ENCODE assay signal across 8 cellular contexts in the genomic region with DNA sequence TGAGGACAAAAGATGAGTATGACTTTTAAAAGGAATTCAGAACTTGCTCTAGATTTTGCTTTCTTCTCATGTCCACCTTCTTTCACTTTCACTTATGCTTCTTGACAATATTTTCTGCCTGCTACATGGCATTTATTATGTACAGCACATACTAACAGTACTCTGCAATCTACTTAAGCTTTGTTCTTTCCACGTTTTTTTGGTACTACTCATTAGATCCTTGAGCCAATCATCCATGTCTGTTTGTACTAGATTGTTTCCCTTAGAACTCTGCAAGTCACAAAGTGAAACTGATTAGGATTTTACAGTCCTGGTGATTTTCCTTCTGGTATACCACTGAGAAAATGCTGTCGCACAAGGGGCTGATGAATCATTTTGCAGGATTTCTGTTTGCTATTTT.
DNase-seq lines count a peak whose midpoint lies in the region; ATAC-seq and TF ChIP-seq lines count a peak whose summit lies in the region.

No MANE protein-coding gene starts in this region.

- no peaks in the 10 kb centered on the region for H4K20me1 ChIP-seq in KMS-11 (ENCODE audit: insufficient read depth)

- H3K4me1 ChIP-seq in KMS-11 (ENCODE audit: low read depth, poor library complexity, severe bottlenecking) = peaks cover 25% of the 10 kb centered on the region

- no peaks in the 10 kb centered on the region for H3K79me2 ChIP-seq in KMS-11 (ENCODE audit: insufficient read depth, low read depth)

- H3K9ac ChIP-seq in KMS-11 = no peak overlapping the region; the same call in 1 of the 2 replicates

- H3K27me3 ChIP-seq in KMS-11 (ENCODE audit: insufficient read depth, low read depth) = no peaks in the 10 kb centered on the region

- DNase-seq in GM12864 (ENCODE audit: low read depth) (no peak), cardiac fibroblast (ENCODE audit: low read depth in 2 of 2) (peak; percentile 4 to 62), omental fat pad (ENCODE audit: low spot score) (no peak), islet precursor cell (no peak), NCI-H2081 treated with DMSO at 0.1 percent for 48 hours (lab: John Stamatoyannopoulos, UW) (no peak), NCI-H1694 (lab: John Stamatoyannopoulos, UW) (no peak)

- H3K4me3 ChIP-seq in GM12864 (ENCODE audit: low read depth, low read length) (peak overlapping the region; percentile 46; the same call in 1 of the 2 replicates), KMS-11 (IDR thresholded peaks at IDR 0.05; ENCODE audit: insufficient read depth, low read depth, low read length) (no peak overlapping the region), cardiac fibroblast (replicated peaks in 1 of 2; ENCODE audit: low read depth in 2 of 2, low read length in 2 of 2) (peak overlapping the region in 1 of 2 donors; percentile 37)

- H2AFZ ChIP-seq in KMS-11 (ENCODE audit: low read depth) = no peak overlapping the region

- H3K36me3 ChIP-seq in KMS-11 (ENCODE audit: insufficient read depth) = no peaks in the 10 kb centered on the region

- ATAC-seq in GM21529 (IDR thresholded peaks at IDR 0.05; ENCODE audit: unreplicated experiment) = peak; percentile 58
- ATAC-seq in omental fat pad (ENCODE audit: low FRiP score) = peak; percentile 82

- TF ChIP-seq CTCF in GM12864 (IDR thresholded peaks at IDR 0.05; ENCODE audit: low read depth, low read length, missing control alignments) (no peak), KMS-11 (conservative IDR thresholded peaks at IDR 0.05; ENCODE audit: low read depth, low read length) (no peak), cardiac fibroblast (IDR thresholded peaks at IDR 0.05; ENCODE audit: low read depth, low read length) (no peak), omental fat pad (IDR thresholded peaks at IDR 0.05) (no peak)

- peak overlapping the region; percentile 79 for H3K4me2 ChIP-seq in KMS-11

- peak overlapping the region; percentile 20; the same call in 1 of the 2 replicates for H3K27ac ChIP-seq in KMS-11

Comparison
In these comparisons a context has a peak if more than half of its experiments do, and no peak if none do; other contexts are left out.
1. DNase-seq: peak in cardiac fibroblast (2 of 2); none in GM12864 (single experiment), omental fat pad (single experiment), islet precursor cell (single experiment), NCI-H2081 treated with DMSO at 0.1 percent for 48 hours (single experiment) and NCI-H1694 (single experiment).